Comparison of ENCODE assay signal across 1 cellular context in the genomic region with DNA sequence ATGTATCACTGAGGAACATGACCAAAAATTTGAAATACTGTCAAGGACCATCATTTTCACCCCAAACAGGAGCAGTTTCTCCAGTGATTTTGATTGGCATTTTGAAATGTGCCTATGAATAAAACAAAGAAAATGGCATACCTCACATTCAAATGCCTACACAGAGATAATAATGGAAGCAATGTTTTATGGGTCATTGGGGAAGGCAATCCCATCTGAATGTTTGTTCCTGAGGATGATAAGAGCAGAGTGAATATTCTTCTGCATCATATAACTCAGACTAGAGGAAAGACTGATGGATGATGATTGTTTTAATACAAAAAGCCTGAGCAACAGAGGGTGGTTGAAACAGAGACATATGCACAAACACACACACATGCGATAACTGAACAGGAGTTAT.
TF ChIP-seq lines count a peak whose summit lies in the region.

No MANE protein-coding gene starts in this region.

TF ChIP-seq in SK-N-SH, 30 proteins besides CTCF, POLR2A, EP300 and RAD21 (continued from another document):
- TF ChIP-seq, protein P1, sequence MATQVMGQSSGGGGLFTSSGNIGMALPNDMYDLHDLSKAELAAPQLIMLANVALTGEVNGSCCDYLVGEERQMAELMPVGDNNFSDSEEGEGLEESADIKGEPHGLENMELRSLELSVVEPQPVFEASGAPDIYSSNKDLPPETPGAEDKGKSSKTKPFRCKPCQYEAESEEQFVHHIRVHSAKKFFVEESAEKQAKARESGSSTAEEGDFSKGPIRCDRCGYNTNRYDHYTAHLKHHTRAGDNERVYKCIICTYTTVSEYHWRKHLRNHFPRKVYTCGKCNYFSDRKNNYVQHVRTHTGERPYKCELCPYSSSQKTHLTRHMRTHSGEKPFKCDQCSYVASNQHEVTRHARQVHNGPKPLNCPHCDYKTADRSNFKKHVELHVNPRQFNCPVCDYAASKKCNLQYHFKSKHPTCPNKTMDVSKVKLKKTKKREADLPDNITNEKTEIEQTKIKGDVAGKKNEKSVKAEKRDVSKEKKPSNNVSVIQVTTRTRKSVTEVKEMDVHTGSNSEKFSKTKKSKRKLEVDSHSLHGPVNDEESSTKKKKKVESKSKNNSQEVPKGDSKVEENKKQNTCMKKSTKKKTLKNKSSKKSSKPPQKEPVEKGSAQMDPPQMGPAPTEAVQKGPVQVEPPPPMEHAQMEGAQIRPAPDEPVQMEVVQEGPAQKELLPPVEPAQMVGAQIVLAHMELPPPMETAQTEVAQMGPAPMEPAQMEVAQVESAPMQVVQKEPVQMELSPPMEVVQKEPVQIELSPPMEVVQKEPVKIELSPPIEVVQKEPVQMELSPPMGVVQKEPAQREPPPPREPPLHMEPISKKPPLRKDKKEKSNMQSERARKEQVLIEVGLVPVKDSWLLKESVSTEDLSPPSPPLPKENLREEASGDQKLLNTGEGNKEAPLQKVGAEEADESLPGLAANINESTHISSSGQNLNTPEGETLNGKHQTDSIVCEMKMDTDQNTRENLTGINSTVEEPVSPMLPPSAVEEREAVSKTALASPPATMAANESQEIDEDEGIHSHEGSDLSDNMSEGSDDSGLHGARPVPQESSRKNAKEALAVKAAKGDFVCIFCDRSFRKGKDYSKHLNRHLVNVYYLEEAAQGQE (IDR thresholded peaks at IDR 0.05; ENCODE audit: low read depth, low read length) = no peak
- no peak for TF ChIP-seq SMC3 (IDR thresholded peaks at IDR 0.05; ENCODE audit: low read depth, low read length)
- no peak for TF ChIP-seq TAF1 (IDR thresholded peaks at IDR 0.05; ENCODE audit: borderline replicate concordance, low read depth, low read length)
- no peak for TF ChIP-seq CHD2 (IDR thresholded peaks at IDR 0.05; ENCODE audit: low read length, partially characterized antibody)
- TF ChIP-seq, protein P2, sequence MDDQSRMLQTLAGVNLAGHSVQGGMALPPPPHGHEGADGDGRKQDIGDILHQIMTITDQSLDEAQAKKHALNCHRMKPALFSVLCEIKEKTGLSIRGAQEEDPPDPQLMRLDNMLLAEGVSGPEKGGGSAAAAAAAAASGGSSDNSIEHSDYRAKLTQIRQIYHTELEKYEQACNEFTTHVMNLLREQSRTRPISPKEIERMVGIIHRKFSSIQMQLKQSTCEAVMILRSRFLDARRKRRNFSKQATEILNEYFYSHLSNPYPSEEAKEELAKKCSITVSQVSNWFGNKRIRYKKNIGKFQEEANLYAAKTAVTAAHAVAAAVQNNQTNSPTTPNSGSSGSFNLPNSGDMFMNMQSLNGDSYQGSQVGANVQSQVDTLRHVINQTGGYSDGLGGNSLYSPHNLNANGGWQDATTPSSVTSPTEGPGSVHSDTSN (IDR thresholded peaks at IDR 0.05) = no peak
- TF ChIP-seq EZH2phosphoT487 (IDR thresholded peaks at IDR 0.05; ENCODE audit: borderline replicate concordance, low read depth) = no peak
- no peak for TF ChIP-seq JUND (IDR thresholded peaks at IDR 0.05)
- TF ChIP-seq, protein P3, sequence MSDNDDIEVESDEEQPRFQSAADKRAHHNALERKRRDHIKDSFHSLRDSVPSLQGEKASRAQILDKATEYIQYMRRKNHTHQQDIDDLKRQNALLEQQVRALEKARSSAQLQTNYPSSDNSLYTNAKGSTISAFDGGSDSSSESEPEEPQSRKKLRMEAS (IDR thresholded peaks at IDR 0.05; ENCODE audit: low read depth) = no peak
- TF ChIP-seq GABPA (IDR thresholded peaks at IDR 0.05; ENCODE audit: low read depth) = no peak
- TF ChIP-seq RFX5 (IDR thresholded peaks at IDR 0.05; ENCODE audit: low read length) = no peak
- TF ChIP-seq FOXM1 (IDR thresholded peaks at IDR 0.05; ENCODE audit: low read depth) = no peak
